In the genomic region with DNA sequence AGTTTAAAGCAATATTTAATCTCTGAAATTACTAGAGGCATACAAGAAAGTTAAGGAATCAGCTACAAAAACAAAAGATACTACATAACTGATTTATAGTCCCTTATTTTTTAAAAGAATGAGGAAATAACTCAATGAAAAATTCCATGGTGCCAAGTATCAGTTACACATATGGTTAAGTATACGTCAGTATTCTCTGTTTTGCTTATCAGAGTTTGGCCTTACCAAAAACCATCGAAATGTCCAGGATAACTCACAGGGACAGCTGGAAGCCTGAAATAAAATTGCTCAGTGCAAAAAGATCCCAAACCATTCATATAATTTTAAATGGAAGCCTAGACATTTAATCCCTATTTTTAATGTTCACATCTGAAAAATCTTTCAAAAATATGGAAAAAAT, we compare ENCODE assay signal across 1 cellular context.
TF ChIP-seq lines count a peak whose summit lies in the region.

No MANE protein-coding gene starts in this region.

TF ChIP-seq in SK-N-SH treated with all-trans-retinoic acid at 6 μM for 48 hours, 23 proteins besides CTCF, POLR2A, EP300 and RAD21 (continued from another document):
- TF ChIP-seq, protein P1, sequence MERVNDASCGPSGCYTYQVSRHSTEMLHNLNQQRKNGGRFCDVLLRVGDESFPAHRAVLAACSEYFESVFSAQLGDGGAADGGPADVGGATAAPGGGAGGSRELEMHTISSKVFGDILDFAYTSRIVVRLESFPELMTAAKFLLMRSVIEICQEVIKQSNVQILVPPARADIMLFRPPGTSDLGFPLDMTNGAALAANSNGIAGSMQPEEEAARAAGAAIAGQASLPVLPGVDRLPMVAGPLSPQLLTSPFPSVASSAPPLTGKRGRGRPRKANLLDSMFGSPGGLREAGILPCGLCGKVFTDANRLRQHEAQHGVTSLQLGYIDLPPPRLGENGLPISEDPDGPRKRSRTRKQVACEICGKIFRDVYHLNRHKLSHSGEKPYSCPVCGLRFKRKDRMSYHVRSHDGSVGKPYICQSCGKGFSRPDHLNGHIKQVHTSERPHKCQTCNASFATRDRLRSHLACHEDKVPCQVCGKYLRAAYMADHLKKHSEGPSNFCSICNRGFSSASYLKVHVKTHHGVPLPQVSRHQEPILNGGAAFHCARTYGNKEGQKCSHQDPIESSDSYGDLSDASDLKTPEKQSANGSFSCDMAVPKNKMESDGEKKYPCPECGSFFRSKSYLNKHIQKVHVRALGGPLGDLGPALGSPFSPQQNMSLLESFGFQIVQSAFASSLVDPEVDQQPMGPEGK (CRISPR knock-in tag; IDR thresholded peaks at IDR 0.05; ENCODE audit: borderline replicate concordance) = no peak
- TF ChIP-seq PPARA (CRISPR knock-in tag; IDR thresholded peaks at IDR 0.05; ENCODE audit: borderline replicate concordance) (no peak), SNAI2 (CRISPR knock-in tag; IDR thresholded peaks at IDR 0.05) (no peak), ZC3H10 (CRISPR knock-in tag; IDR thresholded peaks at IDR 0.05) (no peak)
